ENCODE assay signal across 21 cellular contexts in genomic region chr2:78699696-78700095, GRCh38.
"Had no signal": no experiment of that assay in that cellular context is flagged by ENCODE, and none has a peak within 500 bp of the region (broad histone marks: within the 10 kb centered on the region; RNA-seq: fewer than 3 reads in every experiment).

No MANE protein-coding gene starts in this region.

- DNase-seq: cortex of kidney; dorsolateral prefrontal cortex; effector CD8-positive, alpha-beta T cell; heart left ventricle; hippocampal formation; kidney glomerular epithelial cell; natural killer cell; occipital lobe; right lobe of liver; spleen; stimulated activated CD4-positive, alpha-beta T cell treated with anti-CD3 and anti-CD28 coated beads, Interleukin-15, amount 100 ng/mL, for 24 hours; stimulated activated CD4-positive, alpha-beta T cell treated with anti-CD3 and anti-CD28 coated beads, Interleukin-1b, Interleukin-23, amount 100 ng/mL, for 48 hours; stimulated activated CD4-positive, alpha-beta T cell treated with anti-CD3 and anti-CD28 coated beads, Interleukin-4, amount 100 ng/mL, for 24 hours; tibial artery; upper lobe of left lung had no signal

- H3K27me3 ChIP-seq: dorsolateral prefrontal cortex, heart left ventricle, right lobe of liver, spleen, tibial artery, upper lobe of left lung, vagina had no signal

- H3K4me1 ChIP-seq: heart left ventricle, parathyroid adenoma, prostate gland, right lobe of liver, spleen, tibial artery, upper lobe of left lung, vagina had no signal

- FAIRE-seq: frontal cortex, islet of Langerhans had no signal

- H3K27ac ChIP-seq: dorsolateral prefrontal cortex, heart left ventricle, parathyroid adenoma, prostate gland, right lobe of liver, spleen, tibial artery, upper lobe of left lung, vagina had no signal

- ATAC-seq: heart left ventricle; natural killer cell; right lobe of liver; stimulated activated memory B cell treated with anti-CD40 and anti-IgM and Interleukin-4, amounts not matched to agents 10 μg/mL and 1 μg/mL and 100 μg/mL, for 72 hours had no signal

- H3K4me3 ChIP-seq: dorsolateral prefrontal cortex, heart left ventricle, prostate gland, right lobe of liver, spleen, tibial artery, upper lobe of left lung, vagina had no signal

- H2AFZ ChIP-seq: parathyroid adenoma had no signal

- H3K79me2 ChIP-seq: parathyroid adenoma had no signal

- H3K9me3 ChIP-seq: prostate gland, right lobe of liver, tibial artery, vagina had no signal

- H3K9ac ChIP-seq: parathyroid adenoma had no signal

- H3K36me3 ChIP-seq: heart left ventricle, prostate gland, right lobe of liver, spleen, tibial artery, upper lobe of left lung, vagina had no signal
